Comparison of ENCODE assay signal across 1 cellular context in the genomic region with DNA sequence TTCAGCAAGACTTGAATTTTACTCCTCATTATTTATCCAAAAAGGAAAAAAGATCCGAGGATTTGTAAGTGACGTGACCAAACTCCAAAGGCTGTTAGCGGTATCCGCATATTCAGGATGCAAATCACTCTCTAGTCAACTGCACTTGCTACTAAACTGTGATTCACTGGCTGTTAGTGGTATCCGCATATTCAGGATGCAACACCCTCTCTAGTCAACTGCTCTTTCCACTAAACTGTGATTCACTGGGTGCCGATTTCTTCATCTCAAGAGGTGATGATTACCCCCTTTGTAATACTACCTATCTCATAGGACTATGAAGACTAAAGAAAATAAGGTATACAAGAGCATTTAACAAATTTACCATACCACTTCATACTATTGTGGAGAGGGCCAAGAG.
TF ChIP-seq lines count a peak whose summit lies in the region.

No MANE protein-coding gene starts in this region.

TF ChIP-seq in SK-N-SH, 30 proteins besides CTCF, POLR2A, EP300 and RAD21 (continued from another document):
- no peak for TF ChIP-seq TCF12 (IDR thresholded peaks at IDR 0.05)
